In genomic region chr1:193183019-193183643, GRCh38 we compare ENCODE assay signal across 8 cellular contexts. TPM values are rescaled to one million over a fixed set of nuclear protein-coding genes. Genes with fewer than 3 reads are reported as not detected.
DNase-seq lines count a peak whose midpoint lies in the region; ATAC-seq and TF ChIP-seq lines count a peak whose summit lies in the region.

No MANE protein-coding gene starts in this region.

- in situ Hi-C loops in Caki2 (cut with HindIII; ENCODE audit: low pct_unique_long_range_greater_than_20kb, low sequenced_read_pairs) (no loop called here), brain microvascular endothelial cell (cut with HindIII; ENCODE audit: low pct_ligation_motif_present, low sequenced_read_pairs) (no loop called here), transverse colon (cut with MboI; ENCODE audit: low pct_ligation_motif_present in 1 of 4, low pct_unique_long_range_greater_than_20kb in 1 of 4, low sequenced_read_pairs in 3 of 4) (loop anchor here in 2 of 4 donors (25.0 kb wide), 1 partner anchor 1104 kb away; no protein-coding TSS in a partner anchor)

- TF ChIP-seq EP300 in transverse colon (IDR thresholded peaks at IDR 0.05; ENCODE audit: low read depth): no peak

- ATAC-seq in GM19397 (IDR thresholded peaks at IDR 0.05; ENCODE audit: unreplicated experiment) (peak; percentile 55), HG03460 (IDR thresholded peaks at IDR 0.05; ENCODE audit: unreplicated experiment) (peak; percentile 62)

- H3K27me3 ChIP-seq in brain microvascular endothelial cell (replicated peaks) (no peaks in the 10 kb centered on the region), transverse colon (no peaks in the 10 kb centered on the region)

- peak; percentile 59 for TF ChIP-seq CTCF in brain microvascular endothelial cell (IDR thresholded peaks at IDR 0.05; ENCODE audit: low read depth, low read length, missing control alignments)
- peak; percentile 70 to 86 (median 79) for TF ChIP-seq CTCF in transverse colon (IDR thresholded peaks at IDR 0.05)

- H3K4me3 ChIP-seq in brain microvascular endothelial cell (ENCODE audit: low read depth, low read length): no peak overlapping the region
- H3K4me3 ChIP-seq in transverse colon: peak overlapping the region in 1 of 4 donors; percentile 43

- no peak overlapping the region for H3K27ac ChIP-seq in brain microvascular endothelial cell
- peak overlapping the region in 1 of 4 donors; percentile 28 for H3K27ac ChIP-seq in transverse colon

- H3K4me1 ChIP-seq in transverse colon: peaks cover 3 to 79% (median 30%) of the 10 kb centered on the region in 4 donors

- no peak for TF ChIP-seq POLR2A in transverse colon (IDR thresholded peaks at IDR 0.05)

- intact Hi-C loops in transverse colon (cut with DNase I; ENCODE audit: low total_unique reads): no loop called here

- H3K9me3 ChIP-seq in transverse colon: no peaks in the 10 kb centered on the region

- WGBS in transverse colon (ENCODE audit: low coverage in 1 of 2), 2 donors: 1 to 3% methylated on average over 2 of the region's 2 CpGs

- H3K36me3 ChIP-seq in brain microvascular endothelial cell (replicated peaks) (no peaks in the 10 kb centered on the region), transverse colon (no peaks in the 10 kb centered on the region)

- peak; percentile 14 for DNase-seq in Caki2 (ENCODE audit: low read depth)
- peak; percentile 79 for DNase-seq in NCI-H69 (lab: John Stamatoyannopoulos, UW)
- DNase-seq in brain microvascular endothelial cell: peak; percentile 40
- peak; percentile 70 for DNase-seq in kidney glomerular epithelial cell (lab: John Stamatoyannopoulos, UW)
- DNase-seq in transverse colon: no peak
- DNase-seq in epidermal melanocyte (ENCODE audit: insufficient read length, low spot score): no peak

RNA-seq across cellular contexts. Expression of gene B3GALT2, which starts 3.3 kb away (rescaled TPM):
- total RNA-seq in Caki2 (2014; rRNA removed; shearing (Covaris generic); ENCODE audit: low replicate concordance): not detected in 2 replicates
- total RNA-seq in transverse colon: under 1 TPM in 3 of 4 donors, not detected in 1; 0.20 to 0.82 (median 0.64) TPM

Comparison
In these comparisons a context has a peak if more than half of its experiments do, and no peak if none do; other contexts are left out.
1. DNase-seq: peak in Caki2 (single experiment), NCI-H69 (single experiment), brain microvascular endothelial cell (single experiment) and kidney glomerular epithelial cell (single experiment); none in transverse colon (single experiment) and epidermal melanocyte (single experiment).